Comparison of ENCODE assay signal across 18 cellular contexts in the genomic region with DNA sequence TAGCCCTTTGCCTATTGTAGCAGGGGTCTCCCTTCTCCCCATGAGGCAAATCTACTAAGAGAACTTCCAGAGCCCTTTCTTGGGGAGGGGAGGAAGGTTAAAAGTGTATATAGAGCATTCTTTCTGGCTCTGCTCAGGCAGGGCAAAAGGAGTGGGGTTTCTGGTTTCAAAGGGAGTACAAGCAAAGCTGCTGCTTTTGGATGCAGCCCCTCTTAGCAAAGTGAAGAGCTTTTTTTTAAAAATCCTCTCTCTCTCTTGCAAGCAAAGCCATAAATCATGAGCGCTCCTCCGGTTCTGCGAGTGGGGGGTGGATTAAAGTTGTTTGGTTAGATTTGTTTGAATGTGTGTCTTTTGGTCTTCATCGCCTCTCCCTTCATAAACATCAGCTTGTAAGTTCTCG.
DNase-seq lines count a peak whose midpoint lies in the region; ATAC-seq, FAIRE-seq and TF ChIP-seq lines count a peak whose summit lies in the region.
"Had no signal": no experiment of that assay in that cellular context is flagged by ENCODE, and none has a peak within 500 bp of the region (broad histone marks: within the 10 kb centered on the region; RNA-seq: fewer than 3 reads in every experiment).

No MANE protein-coding gene starts in this region.

- peak overlapping the region; percentile 2 for H3K14ac ChIP-seq in trophoblast cell (ENCODE audit: low read length)

- H4K91ac ChIP-seq in trophoblast cell (ENCODE audit: low read depth, low read length): peak overlapping the region; percentile 23

- H3K23ac ChIP-seq in trophoblast cell (ENCODE audit: low read length): no peak overlapping the region

- no peak overlapping the region for H3K4me2 ChIP-seq in trophoblast cell (ENCODE audit: low read length)
- H3K4me2 ChIP-seq: BLaER1 had no signal

- H3K4me3 ChIP-seq in cardiac muscle cell: no peak overlapping the region
- no peak overlapping the region for H3K4me3 ChIP-seq in trophoblast cell (ENCODE audit: low read depth, low read length)
- no peak overlapping the region for H3K4me3 ChIP-seq in small intestine (ENCODE audit: low read depth in 1 of 2, low read length in 2 of 2)
- no peak overlapping the region for H3K4me3 ChIP-seq in MG63
- H3K4me3 ChIP-seq: BLaER1, GM23248 had no signal

- H3K4me1 ChIP-seq in cardiac muscle cell (ENCODE audit: low read depth) (peaks cover 41% of the 10 kb centered on the region), trophoblast cell (ENCODE audit: control insufficient read depth in 1 of 2, insufficient read depth in 2 of 2, low read length in 2 of 2) (peaks cover 7 to 16% of the 10 kb centered on the region in 2 experiments), small intestine (ENCODE audit: control insufficient read depth in 2 of 2, insufficient read depth in 1 of 2, low read depth in 1 of 2, low read length in 1 of 2) (peaks cover 0 to 2% of the 10 kb centered on the region in 2 donors)
- H3K4me1 ChIP-seq: BLaER1 had no signal

- H3K9me3 ChIP-seq in cardiac muscle cell (ENCODE audit: low read depth) (no peaks in the 10 kb centered on the region), trophoblast cell (ENCODE audit: insufficient read depth, low read depth, low read length) (no peaks in the 10 kb centered on the region), small intestine (ENCODE audit: control insufficient read depth, low read depth) (no peaks in the 10 kb centered on the region), MG63 (no peaks in the 10 kb centered on the region)
- H3K9me3 ChIP-seq: BLaER1, Caco-2 had no signal

- DNase-seq in cardiac muscle cell (ENCODE audit: low read depth in 1 of 2, low spot score in 1 of 2) (peak in 1 of 2 donors; percentile 47), Right ventricle myocardium inferior (ENCODE audit: missing footprints) (no peak), islet precursor cell (peak; percentile 71), trophoblast cell (no peak), small intestine (no peak), cerebellum (ENCODE audit: low spot score) (no peak), MG63 (no peak), NCI-H524 (lab: John Stamatoyannopoulos, UW) (no peak)
- DNase-seq: AML-193; Caco-2; CD8-positive, alpha-beta memory T cell; DND-41; GF-D8; GM23248; H9 had no signal

- H2BK120ac ChIP-seq in trophoblast cell (ENCODE audit: insufficient read depth, low read length, poor library complexity): no peak overlapping the region

- no peak overlapping the region for H4K12ac ChIP-seq in trophoblast cell (ENCODE audit: low read depth, low read length)

- WGBS in trophoblast cell (ENCODE audit: extremely low coverage, insufficient coverage, insufficient read length): no CpG with 5 or more reads among the region's 5 CpGs
- 47 to 72% (median 71%) methylated on average over 5 of the region's 5 CpGs for WGBS in small intestine, 3 donors

- no peak for TF ChIP-seq CTCF in cardiac muscle cell (IDR thresholded peaks at IDR 0.05; ENCODE audit: low read depth, low read length)

- peaks cover 3% of the 10 kb centered on the region for H3K79me1 ChIP-seq in trophoblast cell (ENCODE audit: low read length)

- no peak overlapping the region for H3K18ac ChIP-seq in trophoblast cell (ENCODE audit: low read length)

- no peak for ATAC-seq in Right ventricle myocardium inferior

- H3K27ac ChIP-seq in cardiac muscle cell: peak overlapping the region; percentile 77
- H3K27ac ChIP-seq in trophoblast cell (ENCODE audit: low read depth, low read length): no peak overlapping the region
- H3K27ac ChIP-seq in small intestine (ENCODE audit: low read depth in 1 of 2, low read length in 1 of 2): no peak overlapping the region
- H3K27ac ChIP-seq: 22Rv1, BLaER1, GM23248 had no signal

- peaks cover 2% of the 10 kb centered on the region for H3K79me2 ChIP-seq in trophoblast cell (ENCODE audit: control insufficient read depth, insufficient read depth, low read length, poor library complexity)

- FAIRE-seq in small intestine (lab: Jason Lieb, UNC): no peak
- FAIRE-seq: GM19239 had no signal

- no peak overlapping the region for H2AK5ac ChIP-seq in trophoblast cell (ENCODE audit: low read length)

- H3K9ac ChIP-seq in trophoblast cell (ENCODE audit: low read length): no peak overlapping the region
- H3K9ac ChIP-seq: BLaER1, GM23248 had no signal

- H3K36me3 ChIP-seq in cardiac muscle cell (no peaks in the 10 kb centered on the region), trophoblast cell (ENCODE audit: control insufficient read depth in 1 of 2, insufficient read depth in 2 of 2, low read length in 2 of 2) (no peaks in the 10 kb centered on the region), small intestine (ENCODE audit: control insufficient read depth in 2 of 2, insufficient read depth in 2 of 2, low read length in 2 of 2) (no peaks in the 10 kb centered on the region), MG63 (no peaks in the 10 kb centered on the region)
- H3K36me3 ChIP-seq: BLaER1 had no signal

- H4K8ac ChIP-seq in trophoblast cell (ENCODE audit: low read depth, low read length): no peak overlapping the region

- intact Hi-C loops in Right ventricle myocardium inferior (cut with DNase I): no loop called here

- no peak overlapping the region for H2BK12ac ChIP-seq in trophoblast cell (ENCODE audit: low read length)

- H2AFZ ChIP-seq in trophoblast cell (ENCODE audit: insufficient read depth, low read length, poor library complexity): no peak overlapping the region
- H2AFZ ChIP-seq: GM23248 had no signal

- H3K27me3 ChIP-seq in cardiac muscle cell (no peaks in the 10 kb centered on the region), trophoblast cell (ENCODE audit: insufficient read depth, low read length) (no peaks in the 10 kb centered on the region), small intestine (ENCODE audit: control insufficient read depth in 2 of 2, insufficient read depth in 2 of 2, low read length in 2 of 2) (no peaks in the 10 kb centered on the region), MG63 (no peaks in the 10 kb centered on the region)
- H3K27me3 ChIP-seq: BLaER1 had no signal

- H3K4ac ChIP-seq in trophoblast cell (ENCODE audit: low read depth, low read length): no peak overlapping the region

- peak overlapping the region; percentile 14 for H2BK5ac ChIP-seq in trophoblast cell (ENCODE audit: low read depth, low read length, poor library complexity)
